ENCODE assay signal across 14 cellular contexts in the genomic region with DNA sequence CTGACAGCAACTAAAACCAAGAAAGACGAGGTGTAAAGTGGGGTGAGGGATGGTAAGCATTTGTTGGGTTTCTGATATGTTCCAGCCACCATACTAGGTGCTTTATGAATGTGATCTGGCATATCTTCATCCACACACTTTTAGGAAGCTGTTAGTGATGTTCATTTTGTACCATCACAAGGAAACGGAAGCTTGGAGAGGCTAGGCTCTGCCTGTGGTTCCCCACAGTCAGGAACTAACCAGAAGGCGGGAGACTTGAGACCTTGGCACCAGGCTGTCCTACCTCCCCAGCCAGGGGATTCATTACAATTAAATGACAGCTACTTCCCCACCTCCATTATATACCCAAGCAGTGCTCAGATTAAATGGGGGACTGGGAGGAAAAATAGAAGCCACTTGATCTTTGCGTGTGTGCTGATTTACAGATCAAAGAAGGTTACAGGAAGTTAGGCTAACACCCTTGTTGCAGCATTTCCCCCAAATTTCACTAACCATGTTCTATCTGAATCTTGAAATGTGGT. TPM values are rescaled to one million over a fixed set of nuclear protein-coding genes. Genes with fewer than 3 reads are reported as not detected.
A peak's percentile ranks its signal among the peaks of the same experiment; 100 is the strongest.
DNase-seq lines count a peak whose midpoint lies in the region; ATAC-seq and TF ChIP-seq lines count a peak whose summit lies in the region.
"Had no signal": no experiment of that assay in that cellular context is flagged by ENCODE, and none has a peak within 500 bp of the region (broad histone marks: within the 10 kb centered on the region; RNA-seq: fewer than 3 reads in every experiment).

No MANE protein-coding gene starts in this region.

- POLR2A ChIA-PET in GM10248 (lab: Yijun Ruan, JAX), result no interaction called here

- H3K4me3 Mint-ChIP-seq in natural killer cell treated with Interleukin-12 subunit alpha and Interleukin-12 subunit beta and Interleukin-15 and Interleukin-18, amount 100 ng/mL, for 72 hours, result peak overlapping the region; percentile 79
- H3K4me3 Mint-ChIP-seq: naive B cell had no signal

- no peak for TF ChIP-seq CTCF in GM10248 (IDR thresholded peaks at IDR 0.05; ENCODE audit: control extremely low read depth, extremely low read depth, low read depth, missing control alignments)

- CTCF ChIA-PET in GM10248 (lab: Yijun Ruan, JAX), result interaction anchor here (1.4 kb wide), 1 partner anchor 9 kb away, joined by 8 read pairs; no protein-coding TSS in a partner anchor

- H3K4me1 Mint-ChIP-seq in natural killer cell treated with Interleukin-12 subunit alpha and Interleukin-12 subunit beta and Interleukin-15 and Interleukin-18, amount 100 ng/mL, for 72 hours (ENCODE audit: low read depth in 2 of 2), result peaks cover 51 to 58% of the 10 kb centered on the region in 2 donors
- H3K4me1 Mint-ChIP-seq: naive B cell had no signal

- H3K36me3 Mint-ChIP-seq in natural killer cell treated with Interleukin-12 subunit alpha and Interleukin-12 subunit beta and Interleukin-15 and Interleukin-18, amount 100 ng/mL, for 72 hours, result peaks cover 55% of the 10 kb centered on the region

- intact Hi-C loops in cardiac septum (cut with DNase I), result no loop called here

- peaks cover 3% of the 10 kb centered on the region for H3K9me3 Mint-ChIP-seq in natural killer cell treated with Interleukin-12 subunit alpha and Interleukin-12 subunit beta and Interleukin-15 and Interleukin-18, amount 100 ng/mL, for 72 hours

- no peaks in the 10 kb centered on the region for H3K27me3 Mint-ChIP-seq in natural killer cell treated with Interleukin-12 subunit alpha and Interleukin-12 subunit beta and Interleukin-15 and Interleukin-18, amount 100 ng/mL, for 72 hours
- H3K27me3 Mint-ChIP-seq: naive B cell had no signal

- TF ChIP-seq POLR2A in GM18505 (IDR thresholded peaks at IDR 0.05; ENCODE audit: borderline replicate concordance, extremely low read depth, insufficient read depth, insufficient read length), result no peak

- peak; percentile 60 for DNase-seq in stimulated activated CD4-positive, alpha-beta T cell treated with anti-CD3 and anti-CD28 coated beads, Interleukin-15, amount 100 ng/mL, for 24 hours
- no peak for DNase-seq in stimulated activated CD4-positive, alpha-beta T cell treated with anti-CD3 and anti-CD28 coated beads, Interleukin-12 subunit alpha, Interleukin-12 subunit beta, amount 100 ng/mL, for 4 hours
- peak; percentile 8 for DNase-seq in activated gamma-delta T cell treated with anti-CD3 and anti-CD28 coated beads, Interleukin-2, amount 50 U/mL, for 16 hours (ENCODE audit: low read depth)
- peak; percentile 65 for DNase-seq in natural killer cell treated with Interleukin-12 subunit alpha and Interleukin-12 subunit beta and Interleukin-15 and Interleukin-18, amount 100 ng/mL, for 72 hours (ENCODE audit: low spot score)
- no peak for DNase-seq in GM10248 (ENCODE audit: extremely low spot score)
- no peak for DNase-seq in cardiac septum (ENCODE audit: low spot score)
- DNase-seq: brain microvascular endothelial cell; effector CD4-positive, alpha-beta T cell; GM23248; left ventricle myocardium superior; MM.1S; naive B cell had no signal

- H3K27ac Mint-ChIP-seq in natural killer cell treated with Interleukin-12 subunit alpha and Interleukin-12 subunit beta and Interleukin-15 and Interleukin-18, amount 100 ng/mL, for 72 hours, result peak overlapping the region; percentile 82 to 90
- H3K27ac Mint-ChIP-seq: naive B cell had no signal

- peak; percentile 87 to 94 for ATAC-seq in natural killer cell treated with Interleukin-12 subunit alpha and Interleukin-12 subunit beta and Interleukin-15 and Interleukin-18, amount 100 ng/mL, for 72 hours
- ATAC-seq in GM21717 (IDR thresholded peaks at IDR 0.05; ENCODE audit: unreplicated experiment) (no peak), GM18505 (IDR thresholded peaks at IDR 0.05; ENCODE audit: unreplicated experiment) (no peak)
- ATAC-seq: left ventricle myocardium superior had no signal

RNA-seq across cellular contexts. Expression of a gene that starts 43.0 kb away (rescaled TPM):
- 100 to 1,000 TPM; 185 to 225 TPM for total RNA-seq in natural killer cell treated with Interleukin-12 subunit alpha and Interleukin-12 subunit beta and Interleukin-15 and Interleukin-18, amount 100 ng/mL, for 72 hours
- total RNA-seq in cardiac septum, result 30.1 TPM

Comparison
In these comparisons a context has a peak if more than half of its experiments do, and no peak if none do; other contexts are left out.
1. DNase-seq: peak in stimulated activated CD4-positive, alpha-beta T cell treated with anti-CD3 and anti-CD28 coated beads, Interleukin-15, amount 100 ng/mL, for 24 hours (single experiment), activated gamma-delta T cell treated with anti-CD3 and anti-CD28 coated beads, Interleukin-2, amount 50 U/mL, for 16 hours (single experiment) and natural killer cell treated with Interleukin-12 subunit alpha and Interleukin-12 subunit beta and Interleukin-15 and Interleukin-18, amount 100 ng/mL, for 72 hours (single experiment); none in stimulated activated CD4-positive, alpha-beta T cell treated with anti-CD3 and anti-CD28 coated beads, Interleukin-12 subunit alpha, Interleukin-12 subunit beta, amount 100 ng/mL, for 4 hours (single experiment), GM10248 (single experiment) and cardiac septum (single experiment).
2. ATAC-seq: peak in natural killer cell treated with Interleukin-12 subunit alpha and Interleukin-12 subunit beta and Interleukin-15 and Interleukin-18, amount 100 ng/mL, for 72 hours (2 of 2); none in GM21717 (single experiment) and GM18505 (single experiment).